25 cellular contexts compared by ENCODE assay signal in genomic region chr5:80282054-80282453, GRCh38. TPM values are rescaled to one million over a fixed set of nuclear protein-coding genes. Genes with fewer than 3 reads are reported as not detected.
"Had no signal": no experiment of that assay in that cellular context is flagged by ENCODE, and none has a peak within 500 bp of the region (broad histone marks: within the 10 kb centered on the region; RNA-seq: fewer than 3 reads in every experiment).

No MANE protein-coding gene starts in this region.

- H3K4me3 ChIP-seq: ascending aorta, breast epithelium, gastrocnemius medialis, heart right ventricle, tibial artery had no signal

- H3K36me3 Mint-ChIP-seq: naive thymus-derived CD8-positive, alpha-beta T cell; stimulated activated memory B cell treated with anti-CD40 and anti-IgM and Interleukin-4, amounts not matched to agents 10 μg/mL and 1 μg/mL and 100 μg/mL, for 72 hours; T-cell had no signal

- H3K4me1 ChIP-seq: ascending aorta, breast epithelium, gastrocnemius medialis, parathyroid adenoma, tibial artery had no signal

- ATAC-seq: activated T-cell treated with anti-CD3 and anti-CD28 coated beads, Interleukin-2, amount 50 U/mL, for 72 hours; effector memory CD8-positive, alpha-beta T cell; gastrocnemius medialis; left lobe of liver; naive thymus-derived CD8-positive, alpha-beta T cell; stimulated activated memory B cell treated with anti-CD40 and anti-IgM and Interleukin-4, amounts not matched to agents 10 μg/mL and 1 μg/mL and 100 μg/mL, for 72 hours; T-cell had no signal

- DNase-seq: activated CD4-positive, alpha-beta memory T cell treated with anti-CD3 and anti-CD28 coated beads, Interleukin-2, amount 10 ng/mL, durations not matched to agents 7 days and 5 days; activated CD8-positive, alpha-beta memory T cell treated with anti-CD3 and anti-CD28 coated beads, Interleukin-2, amount 50 U/mL, for 4 hours; activated gamma-delta T cell treated with Interleukin-2 at 50 U/mL for 16 hours; activated T-cell treated with anti-CD3 and anti-CD28 coated beads, Interleukin-2, amount 50 U/mL, for 72 hours; dermis blood vessel endothelial cell; effector memory CD8-positive, alpha-beta T cell; gastrocnemius medialis; heart right ventricle; mammary epithelial cell; naive thymus-derived CD8-positive, alpha-beta T cell; stimulated activated CD4-positive, alpha-beta T cell treated with anti-CD3 and anti-CD28 coated beads, Interleukin-2, amount 100 ng/mL, for 48 hours; T-cell; T1000; tibial artery; WERI-Rb-1 had no signal

- H3K27me3 Mint-ChIP-seq: naive thymus-derived CD8-positive, alpha-beta T cell; T-cell had no signal

- H3K27ac Mint-ChIP-seq: activated CD4-positive, alpha-beta memory T cell treated with anti-CD3 and anti-CD28 coated beads, Interleukin-2, amount 10 ng/mL, durations not matched to agents 7 days and 5 days; activated T-cell treated with anti-CD3 and anti-CD28 coated beads, Interleukin-2, amount 50 U/mL, for 72 hours; effector memory CD8-positive, alpha-beta T cell; stimulated activated memory B cell treated with anti-CD40 and anti-IgM and Interleukin-4, amounts not matched to agents 10 μg/mL and 1 μg/mL and 100 μg/mL, for 72 hours; T-cell had no signal

- H3K27me3 ChIP-seq: ascending aorta, breast epithelium, gastrocnemius medialis, heart right ventricle, tibial artery had no signal

- FAIRE-seq: islet of Langerhans, urothelium cell line had no signal

- H3K9me3 ChIP-seq: ascending aorta, breast epithelium, gastrocnemius medialis, tibial artery had no signal

- H3K36me3 ChIP-seq: ascending aorta, breast epithelium, gastrocnemius medialis, heart right ventricle, tibial artery, WERI-Rb-1 had no signal

- H3K27ac ChIP-seq: ascending aorta, breast epithelium, gastrocnemius medialis, heart right ventricle, parathyroid adenoma, tibial artery, WERI-Rb-1 had no signal

- H2AFZ ChIP-seq: parathyroid adenoma had no signal

- H3K79me2 ChIP-seq: parathyroid adenoma had no signal

- H3K9ac ChIP-seq: parathyroid adenoma had no signal

- H3K4me3 Mint-ChIP-seq: activated CD4-positive, alpha-beta memory T cell treated with anti-CD3 and anti-CD28 coated beads, Interleukin-2, amount 10 ng/mL, durations not matched to agents 7 days and 5 days; activated T-cell treated with anti-CD3 and anti-CD28 coated beads, Interleukin-2, amount 50 U/mL, for 72 hours; effector memory CD8-positive, alpha-beta T cell; naive thymus-derived CD8-positive, alpha-beta T cell; stimulated activated memory B cell treated with anti-CD40 and anti-IgM and Interleukin-4, amounts not matched to agents 10 μg/mL and 1 μg/mL and 100 μg/mL, for 72 hours; T-cell had no signal

RNA-seq across cellular contexts. Expression of gene SPZ1, which starts 37.7 kb away (rescaled TPM):
- total RNA-seq: activated CD4-positive, alpha-beta memory T cell treated with anti-CD3 and anti-CD28 coated beads, Interleukin-2, amount 10 ng/mL, durations not matched to agents 7 days and 5 days; activated T-cell treated with anti-CD3 and anti-CD28 coated beads, Interleukin-2, amount 50 U/mL, for 72 hours; ascending aorta; breast epithelium; cerebellum; dermis blood vessel endothelial cell; gastrocnemius medialis; heart right ventricle; left lobe of liver; mammary epithelial cell; mucosa of gallbladder; naive thymus-derived CD8-positive, alpha-beta T cell; subcutaneous adipose tissue; T-cell had no signal
- polyA plus RNA-seq: heart right ventricle; mammary epithelial cell; naive thymus-derived CD8-positive, alpha-beta T cell had no signal
